In the genomic region with DNA sequence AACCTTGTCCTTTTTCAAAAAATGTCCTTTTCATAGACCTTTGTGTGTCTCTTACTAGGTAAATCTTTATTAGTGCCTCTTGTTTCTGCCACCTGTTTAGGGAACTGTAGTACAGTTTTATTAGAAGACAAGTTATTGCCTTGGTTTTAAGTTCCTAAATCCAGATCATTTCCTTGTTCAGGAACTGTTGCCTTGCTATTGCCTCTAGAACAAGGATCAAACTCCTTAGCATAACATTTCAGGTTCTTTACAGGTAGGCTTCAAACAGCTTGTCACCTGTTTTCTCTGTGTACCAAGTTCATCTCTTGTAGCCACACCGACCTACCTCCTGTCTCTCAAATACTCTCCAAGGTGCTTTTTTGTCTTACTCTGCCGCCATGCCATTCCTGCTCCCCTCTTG, we compare ENCODE assay signal across 31 cellular contexts.
"Had no signal": no experiment of that assay in that cellular context is flagged by ENCODE, and none has a peak within 500 bp of the region (broad histone marks: within the 10 kb centered on the region; RNA-seq: fewer than 3 reads in every experiment).

No MANE protein-coding gene starts in this region.

- H3K27ac Mint-ChIP-seq: activated CD4-positive, alpha-beta memory T cell treated with anti-CD3 and anti-CD28 coated beads for 36 hours; activated CD4-positive, alpha-beta T cell treated with anti-CD3 and anti-CD28 coated beads for 36 hours; activated CD4-positive, alpha-beta T cell treated with anti-CD3 and anti-CD28 coated beads, Interleukin-2, amount 10 ng/mL, durations not matched to agents 24 days and 14 days; activated CD8-positive, alpha-beta memory T cell treated with anti-CD3 and anti-CD28 coated beads, Interleukin-2, amount 10 ng/mL, durations not matched to agents 7 days and 5 days; activated CD8-positive, alpha-beta T cell treated with anti-CD3 and anti-CD28 coated beads, Interleukin-2, amount 10 ng/mL, durations not matched to agents 7 days and 5 days; activated naive CD4-positive, alpha-beta T cell treated with anti-CD3 and anti-CD28 coated beads for 36 hours; activated naive CD4-positive, alpha-beta T cell treated with anti-CD3 and anti-CD28 coated beads, Interleukin-2, amount 50 U/mL, for 24 hours; activated naive CD8-positive, alpha-beta T cell treated with anti-CD3 and anti-CD28 coated beads, Interleukin-2, amount 10 ng/mL, durations not matched to agents 7 days and 5 days; activated T-helper 1 cell treated with anti-CD3 and anti-CD28 coated beads, Interleukin-12 subunit alpha, Interleukin-12 subunit beta, Interleukin-2, Interleukin-4 antibody, amounts not matched to agents 30 ng/mL and 10 ng/mL and 1 ng/mL, durations not matched to agents 14 hours and 24 hours and 36 hours; activated T-helper 2 cell treated with anti-CD3 and anti-CD28 coated beads, Interferon-gamma antibody, Interleukin-2, Interleukin-4, amounts not matched to agents 10 μg/mL and 5 μg/mL and 100 μg/mL, durations not matched to agents 14 hours and 24 hours and 36 hours; effector memory CD8-positive, alpha-beta T cell had no signal

- H3K9me3 ChIP-seq: esophagus squamous epithelium, gastroesophageal sphincter had no signal

- H3K4me1 Mint-ChIP-seq: activated CD4-positive, alpha-beta T cell treated with anti-CD3 and anti-CD28 coated beads, Interleukin-2, amount 10 ng/mL, durations not matched to agents 24 days and 14 days; activated CD8-positive, alpha-beta memory T cell treated with anti-CD3 and anti-CD28 coated beads, Interleukin-2, amount 10 ng/mL, durations not matched to agents 7 days and 5 days; activated naive CD8-positive, alpha-beta T cell treated with anti-CD3 and anti-CD28 coated beads, Interleukin-2, amount 10 ng/mL, durations not matched to agents 7 days and 5 days had no signal

- H3K27me3 Mint-ChIP-seq: activated CD4-positive, alpha-beta memory T cell treated with anti-CD3 and anti-CD28 coated beads for 36 hours; activated CD4-positive, alpha-beta T cell treated with anti-CD3 and anti-CD28 coated beads for 36 hours; activated CD4-positive, alpha-beta T cell treated with anti-CD3 and anti-CD28 coated beads, Interleukin-2, amount 10 ng/mL, durations not matched to agents 24 days and 14 days; activated CD8-positive, alpha-beta memory T cell treated with anti-CD3 and anti-CD28 coated beads, Interleukin-2, amount 10 ng/mL, durations not matched to agents 7 days and 5 days; activated naive CD4-positive, alpha-beta T cell treated with anti-CD3 and anti-CD28 coated beads, Interleukin-2, amount 50 U/mL, for 24 hours; activated naive CD8-positive, alpha-beta T cell treated with anti-CD3 and anti-CD28 coated beads, Interleukin-2, amount 10 ng/mL, durations not matched to agents 7 days and 5 days; effector memory CD8-positive, alpha-beta T cell had no signal

- DNase-seq: activated CD4-positive, alpha-beta memory T cell treated with anti-CD3 and anti-CD28 coated beads for 36 hours; activated CD4-positive, alpha-beta T cell treated with anti-CD3 and anti-CD28 coated beads for 36 hours; activated CD4-positive, alpha-beta T cell treated with anti-CD3 and anti-CD28 coated beads, Interleukin-2, amount 10 ng/mL, durations not matched to agents 24 days and 14 days; activated CD4-positive, CD25-positive, alpha-beta regulatory T cell; activated CD4-positive, CD25-positive, alpha-beta regulatory T cell treated with anti-CD3 and anti-CD28 coated beads, Interleukin-2, amount 50 U/mL, for 72 hours; activated CD8-positive, alpha-beta memory T cell treated with anti-CD3 and anti-CD28 coated beads, Interleukin-2, amount 10 ng/mL, durations not matched to agents 7 days and 5 days; activated CD8-positive, alpha-beta memory T cell treated with anti-CD3 and anti-CD28 coated beads, Interleukin-2, amount 50 U/mL, for 4 hours; activated CD8-positive, alpha-beta T cell treated with anti-CD3 and anti-CD28 coated beads, Interleukin-2, amount 10 ng/mL, durations not matched to agents 7 days and 5 days; activated effector memory CD4-positive, alpha-beta T cell treated with anti-CD3 and anti-CD28 coated beads, Interleukin-2, amount 50 U/mL, for 16 hours; activated naive CD4-positive, alpha-beta T cell treated with anti-CD3 and anti-CD28 coated beads for 36 hours; activated naive CD8-positive, alpha-beta T cell treated with anti-CD3 and anti-CD28 coated beads, Interleukin-2, amount 10 ng/mL, durations not matched to agents 7 days and 5 days; activated T-cell treated with anti-CD3 and anti-CD28 coated beads, Interleukin-2, amount 50 U/mL, for 1 hour; activated T-cell treated with anti-CD3 and anti-CD28 coated beads, Interleukin-2, amount 50 U/mL, for 48 hours; amniotic stem cell; anterior cingulate cortex; brain microvascular endothelial cell; cortex of kidney; dermis blood vessel endothelial cell; effector CD4-positive, alpha-beta T cell; effector memory CD8-positive, alpha-beta T cell; esophagus squamous epithelium; foreskin melanocyte; T-helper 2 cell had no signal

- H3K9me3 Mint-ChIP-seq: activated CD4-positive, alpha-beta memory T cell treated with anti-CD3 and anti-CD28 coated beads for 36 hours; activated CD4-positive, alpha-beta T cell treated with anti-CD3 and anti-CD28 coated beads, Interleukin-2, amount 10 ng/mL, durations not matched to agents 24 days and 14 days; activated naive CD4-positive, alpha-beta T cell treated with anti-CD3 and anti-CD28 coated beads for 36 hours; activated naive CD4-positive, alpha-beta T cell treated with anti-CD3 and anti-CD28 coated beads, Interleukin-2, amount 50 U/mL, for 24 hours; activated naive CD8-positive, alpha-beta T cell treated with anti-CD3 and anti-CD28 coated beads, Interleukin-2, amount 10 ng/mL, durations not matched to agents 7 days and 5 days; activated T-helper 1 cell treated with anti-CD3 and anti-CD28 coated beads, Interleukin-12 subunit alpha, Interleukin-12 subunit beta, Interleukin-2, Interleukin-4 antibody, amounts not matched to agents 30 ng/mL and 10 ng/mL and 1 ng/mL, durations not matched to agents 14 hours and 24 hours and 36 hours; activated T-helper 2 cell treated with anti-CD3 and anti-CD28 coated beads, Interferon-gamma antibody, Interleukin-2, Interleukin-4, amounts not matched to agents 10 μg/mL and 5 μg/mL and 100 μg/mL, durations not matched to agents 14 hours and 24 hours and 36 hours; effector memory CD8-positive, alpha-beta T cell had no signal

- H3K4me3 ChIP-seq: esophagus squamous epithelium, gastroesophageal sphincter had no signal

- FAIRE-seq: astrocyte, bronchial epithelial cell, colon had no signal

- H3K4me3 Mint-ChIP-seq: activated CD4-positive, alpha-beta memory T cell treated with anti-CD3 and anti-CD28 coated beads for 36 hours; activated CD4-positive, alpha-beta T cell treated with anti-CD3 and anti-CD28 coated beads for 36 hours; activated CD4-positive, alpha-beta T cell treated with anti-CD3 and anti-CD28 coated beads, Interleukin-2, amount 10 ng/mL, durations not matched to agents 24 days and 14 days; activated CD8-positive, alpha-beta memory T cell treated with anti-CD3 and anti-CD28 coated beads, Interleukin-2, amount 10 ng/mL, durations not matched to agents 7 days and 5 days; activated CD8-positive, alpha-beta T cell treated with anti-CD3 and anti-CD28 coated beads, Interleukin-2, amount 10 ng/mL, durations not matched to agents 7 days and 5 days; activated naive CD4-positive, alpha-beta T cell treated with anti-CD3 and anti-CD28 coated beads for 36 hours; activated naive CD4-positive, alpha-beta T cell treated with anti-CD3 and anti-CD28 coated beads, Interleukin-2, amount 50 U/mL, for 24 hours; activated naive CD8-positive, alpha-beta T cell treated with anti-CD3 and anti-CD28 coated beads, Interleukin-2, amount 10 ng/mL, durations not matched to agents 7 days and 5 days; activated T-helper 1 cell treated with anti-CD3 and anti-CD28 coated beads, Interleukin-12 subunit alpha, Interleukin-12 subunit beta, Interleukin-2, Interleukin-4 antibody, amounts not matched to agents 30 ng/mL and 10 ng/mL and 1 ng/mL, durations not matched to agents 14 hours and 24 hours and 36 hours; effector memory CD8-positive, alpha-beta T cell had no signal

- H3K27me3 ChIP-seq: brain microvascular endothelial cell, esophagus squamous epithelium, gastroesophageal sphincter had no signal

- H3K27ac ChIP-seq: brain microvascular endothelial cell, epithelial cell of prostate, esophagus squamous epithelium, gastroesophageal sphincter had no signal

- H3K36me3 ChIP-seq: brain microvascular endothelial cell had no signal

- ATAC-seq: activated CD4-positive, alpha-beta T cell treated with anti-CD3 and anti-CD28 coated beads for 36 hours; activated CD8-positive, alpha-beta memory T cell treated with anti-CD3 and anti-CD28 coated beads, Interleukin-2, amount 10 ng/mL, durations not matched to agents 7 days and 5 days; activated CD8-positive, alpha-beta T cell treated with anti-CD3 and anti-CD28 coated beads, Interleukin-2, amount 10 ng/mL, durations not matched to agents 7 days and 5 days; effector memory CD8-positive, alpha-beta T cell; gastroesophageal sphincter had no signal
